Comparison of ENCODE assay signal across 1 cellular context in the genomic region with DNA sequence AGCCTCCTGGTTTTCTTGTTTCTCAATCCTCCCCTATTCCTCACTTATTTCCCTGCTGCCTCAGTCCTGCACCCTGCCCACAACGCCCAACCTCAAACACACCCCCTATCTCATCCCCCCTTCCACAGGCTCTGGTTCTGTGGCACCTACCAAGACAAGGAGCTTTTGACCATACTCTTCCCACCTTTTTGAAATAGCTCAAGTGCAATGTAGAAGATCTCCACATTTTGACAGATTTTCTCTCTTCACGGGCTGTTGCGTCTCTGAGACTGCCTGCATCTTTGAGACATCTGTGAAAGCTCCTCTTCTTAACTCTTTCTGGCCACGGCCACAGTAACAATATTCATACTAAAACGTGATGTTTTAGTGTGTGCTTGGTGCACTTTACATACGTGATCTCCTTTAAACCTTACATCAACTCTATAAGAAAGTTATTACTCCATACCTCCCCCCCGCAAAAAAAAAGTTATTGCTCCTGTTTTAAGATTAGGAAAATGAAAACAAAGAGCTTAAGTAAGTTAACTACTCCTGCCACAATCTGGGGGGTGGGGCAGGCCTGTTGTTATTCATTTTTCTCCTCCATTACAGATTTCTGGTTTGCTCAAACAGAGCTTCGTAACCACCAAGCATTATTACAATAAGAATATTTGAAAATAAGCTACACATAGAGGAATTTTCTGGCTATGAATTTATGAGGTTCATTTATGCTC.
TF ChIP-seq lines count a peak whose summit lies in the region.

No MANE protein-coding gene starts in this region.

TF ChIP-seq in HEK293, 187 proteins besides CTCF, POLR2A, EP300 and RAD21 (continued from another document):
- TF ChIP-seq ZNF600 (tag by site-specific recombination; IDR thresholded peaks at IDR 0.05) (peak; percentile 76; the same call in 1 of the 2 replicates), ZFHX2 (tag by site-specific recombination; conservative IDR thresholded peaks at IDR 0.05) (0 out of 2 replicates have a peak, but pooled peaks have one; percentile 29), ZNF530 (tag by site-specific recombination; IDR thresholded peaks at IDR 0.05; ENCODE audit: low read depth) (no peak), KLF10 (tag by site-specific recombination; IDR thresholded peaks at IDR 0.05) (peak; percentile 48), EGR2 (tag by site-specific recombination; IDR thresholded peaks at IDR 0.05; ENCODE audit: low read depth) (peak; percentile 24; the same call in 1 of the 2 replicates), SP3 (tag by site-specific recombination; IDR thresholded peaks at IDR 0.05) (peak; percentile 43; the same call in 1 of the 2 replicates), PRDM1 (tag by site-specific recombination; IDR thresholded peaks at IDR 0.05) (peak; percentile 11; the same call in 1 of the 2 replicates), ZEB2 (tag by site-specific recombination; IDR thresholded peaks at IDR 0.05) (peak; percentile 42; the same call in 1 of the 2 replicates), ZNF449 (tag by site-specific recombination; IDR thresholded peaks at IDR 0.05) (peak; percentile 95)
